Comparison of ENCODE assay signal across 18 cellular contexts in the genomic region with DNA sequence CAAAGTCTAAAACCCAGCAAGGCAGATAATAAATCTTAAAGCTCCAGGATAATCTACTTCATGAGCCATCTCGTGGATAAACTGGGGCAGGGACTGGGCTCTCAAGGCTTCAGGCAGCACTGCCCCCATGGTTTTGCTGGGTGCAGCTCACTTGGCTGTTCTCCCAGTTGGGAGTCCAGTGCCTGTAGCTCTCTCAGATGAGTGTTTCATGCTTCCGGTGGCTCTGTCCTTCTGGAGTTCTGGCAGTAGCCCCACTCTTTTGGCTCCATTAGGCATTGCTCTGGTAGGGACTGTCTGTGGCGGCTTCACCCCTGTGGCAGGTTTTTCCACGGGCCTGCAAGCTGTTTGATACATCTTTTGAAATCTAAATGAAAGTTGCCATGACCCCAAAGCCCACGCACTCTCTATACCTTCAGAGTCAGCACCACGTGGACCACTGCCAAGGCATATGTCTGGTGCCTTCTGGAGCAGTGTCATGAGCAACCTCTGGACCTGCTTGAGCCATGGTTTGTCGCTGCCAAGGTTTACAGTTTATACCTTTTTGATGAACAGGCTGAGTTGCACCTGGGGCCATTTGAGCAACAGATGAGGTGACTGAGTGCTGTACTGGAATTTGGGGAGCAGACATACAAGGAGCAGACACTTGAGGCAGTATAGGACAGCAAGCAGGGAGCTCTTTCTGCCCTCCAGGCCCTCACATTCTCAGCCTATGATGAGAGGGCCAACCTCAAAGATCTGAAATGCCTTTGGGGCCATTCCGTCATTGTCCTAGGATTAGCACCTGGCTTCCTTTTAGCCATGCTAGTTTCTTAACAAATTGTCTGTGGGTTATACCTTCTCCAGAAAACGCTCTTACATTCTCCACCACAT. TPM values are rescaled to one million over a fixed set of nuclear protein-coding genes. Genes with fewer than 3 reads are reported as not detected.
DNase-seq lines count a peak whose midpoint lies in the region; ATAC-seq and TF ChIP-seq lines count a peak whose summit lies in the region.
"Had no signal": no experiment of that assay in that cellular context is flagged by ENCODE, and none has a peak within 500 bp of the region (broad histone marks: within the 10 kb centered on the region; RNA-seq: fewer than 3 reads in every experiment).

No MANE protein-coding gene starts in this region.

- H3K27ac ChIP-seq in GM23338 (ENCODE audit: low read depth) (no peak overlapping the region), fibroblast of lung (ENCODE audit: insufficient read depth, low read length) (no peak overlapping the region)
- H3K27ac ChIP-seq: cardiac muscle cell, left lung, upper lobe of right lung had no signal

- TF ChIP-seq CTCF in GM23338 (conservative IDR thresholded peaks at IDR 0.05; ENCODE audit: low read depth in 2 of 2) = peak; percentile 30 to 47
- TF ChIP-seq CTCF in fibroblast of lung (conservative IDR thresholded peaks at IDR 0.05 in 1 of 2, IDR thresholded peaks at IDR 0.05 in 1 of 2; ENCODE audit: low read depth in 1 of 2, low read length in 2 of 2) = no peak
- TF ChIP-seq CTCF in retinal pigment epithelial cell (conservative IDR thresholded peaks at IDR 0.05; ENCODE audit: low read depth, low read length) = peak; percentile 12

- H3K9ac ChIP-seq in NT2/D1 (ENCODE audit: insufficient read length, low read depth) = no peak overlapping the region
- no peak overlapping the region for H3K9ac ChIP-seq in fibroblast of lung (ENCODE audit: insufficient read depth, low read length)

- H3K36me3 ChIP-seq in GM23338 (ENCODE audit: insufficient read depth) = no peaks in the 10 kb centered on the region
- no peaks in the 10 kb centered on the region for H3K36me3 ChIP-seq in NT2/D1 (ENCODE audit: insufficient read depth, insufficient read length, low read length)
- no peaks in the 10 kb centered on the region for H3K36me3 ChIP-seq in fibroblast of lung (ENCODE audit: control insufficient read depth, insufficient read depth, low read length)
- H3K36me3 ChIP-seq: cardiac muscle cell, left lung, upper lobe of right lung had no signal

- H3K4me3 ChIP-seq in GM23338 = no peak overlapping the region
- no peak overlapping the region for H3K4me3 ChIP-seq in NT2/D1 (ENCODE audit: insufficient read length, low read depth)
- H3K4me3 ChIP-seq in fibroblast of lung (replicated peaks in 1 of 4; ENCODE audit: control extremely low read depth in 1 of 4, insufficient read depth in 1 of 4, low read depth in 3 of 4, low read length in 4 of 4) = no peak overlapping the region
- no peak overlapping the region for H3K4me3 ChIP-seq in retinal pigment epithelial cell (ENCODE audit: low read length)
- H3K4me3 ChIP-seq: cardiac muscle cell, left lung, upper lobe of right lung had no signal

- peaks cover 5% of the 10 kb centered on the region for H3K27me3 Mint-ChIP-seq in GM23338 (ENCODE audit: insufficient read depth, low read depth, poor library complexity)

- no peaks in the 10 kb centered on the region for H3K27me3 ChIP-seq in GM23338 (ENCODE audit: insufficient read depth)
- no peaks in the 10 kb centered on the region for H3K27me3 ChIP-seq in NT2/D1 (ENCODE audit: insufficient read depth, insufficient read length)
- H3K27me3 ChIP-seq in fibroblast of lung (ENCODE audit: control insufficient read depth, insufficient read depth, low read length) = no peaks in the 10 kb centered on the region
- H3K27me3 ChIP-seq: cardiac muscle cell, left lung, upper lobe of right lung had no signal

- H3K36me3 Mint-ChIP-seq in GM23338 (ENCODE audit: low read depth) = peaks cover 15% of the 10 kb centered on the region; the same call in 2 of the 3 replicates
- H3K36me3 Mint-ChIP-seq: activated CD8-positive, alpha-beta memory T cell treated with anti-CD3 and anti-CD28 coated beads, Interleukin-2, amount 10 ng/mL, durations not matched to agents 7 days and 5 days; CD4-positive, alpha-beta memory T cell had no signal

- no peak overlapping the region for H3K4me2 ChIP-seq in GM23338
- H3K4me2 ChIP-seq in fibroblast of lung (ENCODE audit: extremely low read depth, insufficient read depth, low read length) = no peak overlapping the region

- peak; percentile 66 for ATAC-seq in GM23338
- ATAC-seq in GM19395 (IDR thresholded peaks at IDR 0.05; ENCODE audit: unreplicated experiment) = no peak
- ATAC-seq: activated CD8-positive, alpha-beta memory T cell treated with anti-CD3 and anti-CD28 coated beads, Interleukin-2, amount 10 ng/mL, durations not matched to agents 7 days and 5 days; left lung; upper lobe of right lung had no signal

- H3F3A ChIP-seq in GM23338 (replicated peaks; ENCODE audit: low read depth) = no peaks in the 10 kb centered on the region

- H2AFZ ChIP-seq in GM23338 (no peak overlapping the region), fibroblast of lung (ENCODE audit: low read length) (no peak overlapping the region)

- H3K9me2 ChIP-seq in GM23338 (ENCODE audit: insufficient read depth) = no peaks in the 10 kb centered on the region

- H3K4me1 Mint-ChIP-seq in GM23338 = 0 out of 3 replicates have a peak, but pooled peaks cover 6% of the 10 kb centered on the region
- H3K4me1 Mint-ChIP-seq: activated CD8-positive, alpha-beta memory T cell treated with anti-CD3 and anti-CD28 coated beads, Interleukin-2, amount 10 ng/mL, durations not matched to agents 7 days and 5 days; CD4-positive, alpha-beta memory T cell had no signal

- H3K9me3 ChIP-seq in NT2/D1 (ENCODE audit: insufficient read depth, low read length) (peaks cover 26% of the 10 kb centered on the region; the same call in 1 of the 2 replicates), fibroblast of lung (ENCODE audit: control insufficient read depth, insufficient read depth, low read depth, low read length) (no peaks in the 10 kb centered on the region)
- H3K9me3 ChIP-seq: upper lobe of right lung had no signal

- H3K9me3 Mint-ChIP-seq in GM23338 = peaks cover 26% of the 10 kb centered on the region

- H3K27ac Mint-ChIP-seq in GM23338 = no peak overlapping the region
- H3K27ac Mint-ChIP-seq: activated CD8-positive, alpha-beta memory T cell treated with anti-CD3 and anti-CD28 coated beads, Interleukin-2, amount 10 ng/mL, durations not matched to agents 7 days and 5 days; CD4-positive, alpha-beta memory T cell; nephron had no signal

- H3K79me2 ChIP-seq in GM23338 (replicated peaks; ENCODE audit: insufficient read depth) (no peaks in the 10 kb centered on the region), fibroblast of lung (ENCODE audit: control insufficient read depth, insufficient read depth, low read length) (no peaks in the 10 kb centered on the region)

- peak; percentile 44 for DNase-seq in GM23338 (ENCODE audit: low spot score)
- DNase-seq in NT2/D1 (ENCODE audit: low read depth, low spot score) = peak; percentile 30
- DNase-seq in fibroblast of lung (ENCODE audit: low read depth in 2 of 2) = peak; percentile 28 to 84
- no peak for DNase-seq in retinal pigment epithelial cell (ENCODE audit: low read depth)
- DNase-seq in NCI-H2171 (lab: John Stamatoyannopoulos, UW) = no peak
- DNase-seq in activated CD4-positive, alpha-beta T cell treated with anti-CD3 and anti-CD28 coated beads, Interleukin-2, amount 50 U/mL, for 48 hours = no peak
- DNase-seq: activated CD8-positive, alpha-beta memory T cell treated with anti-CD3 and anti-CD28 coated beads, Interleukin-2, amount 10 ng/mL, durations not matched to agents 7 days and 5 days; activated naive CD4-positive, alpha-beta T cell treated with Interleukin-2 at 50 U/mL for 16 hours; CD4-positive, alpha-beta memory T cell; GDM1; head of caudate nucleus; left lung; NCI-H2107; retina; upper lobe of right lung had no signal

- H4K20me1 ChIP-seq in GM23338 (replicated peaks; ENCODE audit: insufficient read depth) (no peaks in the 10 kb centered on the region), fibroblast of lung (ENCODE audit: control insufficient read depth, extremely low read depth, insufficient read depth, low read length) (no peaks in the 10 kb centered on the region)

- no peak overlapping the region for H3K4me3 Mint-ChIP-seq in GM23338
- H3K4me3 Mint-ChIP-seq: activated CD8-positive, alpha-beta memory T cell treated with anti-CD3 and anti-CD28 coated beads, Interleukin-2, amount 10 ng/mL, durations not matched to agents 7 days and 5 days; CD4-positive, alpha-beta memory T cell; nephron had no signal

- no peaks in the 10 kb centered on the region for H3K4me1 ChIP-seq in GM23338 (ENCODE audit: insufficient read depth)
- peaks cover 3% of the 10 kb centered on the region for H3K4me1 ChIP-seq in NT2/D1 (ENCODE audit: insufficient read depth, insufficient read length)
- H3K4me1 ChIP-seq in fibroblast of lung (ENCODE audit: control insufficient read depth, extremely low read depth, insufficient read depth, low read length) = peaks cover 10% of the 10 kb centered on the region
- H3K4me1 ChIP-seq: left lung, upper lobe of right lung had no signal

TF ChIP-seq in GM23338, 12 proteins besides CTCF, POLR2A, EP300 and RAD21 (continues in another document):
- no peak for TF ChIP-seq EZH2phosphoT487 (IDR thresholded peaks at IDR 0.05; ENCODE audit: unreplicated experiment)
- no peak for TF ChIP-seq ZNF114 (CRISPR knock-in tag; IDR thresholded peaks at IDR 0.05)
- TF ChIP-seq CREB1 (CRISPR knock-in tag; IDR thresholded peaks at IDR 0.05; ENCODE audit: low read depth) = no peak
- no peak for TF ChIP-seq STAT1 (IDR thresholded peaks at IDR 0.05; ENCODE audit: unreplicated experiment)
- TF ChIP-seq ZNF331 (CRISPR knock-in tag; IDR thresholded peaks at IDR 0.05; ENCODE audit: low read depth) = no peak

RNA-seq across cellular contexts. Expression of a gene that starts 48.6 kb away (rescaled TPM):
- total RNA-seq in GM23338 (2014; rRNA removed; shearing (Covaris generic)) = not detected in 2 replicates
- polyA plus RNA-seq in GM23338 (2016; fragmentation: Nextera tagmentation; extraction: Ambion mirVana) (not detected in 2 replicates), fibroblast of lung (0.26 TPM in 1 of 2 replicates, not detected in the other)
- not detected in 2 replicates for total RNA-seq in fibroblast of lung
- not detected in 2 replicates for polyA plus RNA-seq in fibroblast of lung (2012)
- not detected in 2 replicates for polyA minus RNA-seq in fibroblast of lung (ENCODE audit: low replicate concordance)
- total RNA-seq: activated CD8-positive, alpha-beta memory T cell treated with anti-CD3 and anti-CD28 coated beads, Interleukin-2, amount 10 ng/mL, durations not matched to agents 7 days and 5 days; cardiac muscle cell; CD4-positive, alpha-beta memory T cell; left lung; upper lobe of right lung had no signal
- polyA plus RNA-seq: cardiac muscle cell; CD4-positive, alpha-beta memory T cell had no signal

Comparison
In these comparisons a context has a peak if more than half of its experiments do, and no peak if none do; other contexts are left out.
1. DNase-seq: peak in GM23338 (single experiment), NT2/D1 (single experiment) and fibroblast of lung (2 of 2); none in retinal pigment epithelial cell (single experiment), NCI-H2171 (single experiment) and activated CD4-positive, alpha-beta T cell treated with anti-CD3 and anti-CD28 coated beads, Interleukin-2, amount 50 U/mL, for 48 hours (0 of 2).
2. CTCF ChIP-seq: peak in GM23338 (2 of 2) and retinal pigment epithelial cell (single experiment); none in fibroblast of lung (0 of 2).